8 cellular contexts compared by ENCODE assay signal in genomic region chr12:93502802-93503623, GRCh38. TPM values are rescaled to one million over a fixed set of nuclear protein-coding genes. Genes with fewer than 3 reads are reported as not detected.
DNase-seq lines count a peak whose midpoint lies in the region; ATAC-seq and TF ChIP-seq lines count a peak whose summit lies in the region.

No MANE protein-coding gene starts in this region.

- CTCF ChIA-PET in CD4-positive, alpha-beta T cell (lab: Charles Lee): interaction anchor here (0.5 to 6.8 kb wide), 18 partner anchors 9 to 1482 kb away, joined by 3 to 116 read pairs (median 4); partner anchors contain the start of gene SOCS2

- H3K27ac Mint-ChIP-seq in CD4-positive, alpha-beta T cell: no peak overlapping the region
- no peak overlapping the region for H3K27ac Mint-ChIP-seq in activated naive CD8-positive, alpha-beta T cell treated with anti-CD3 and anti-CD28 coated beads for 36 hours

- no peaks in the 10 kb centered on the region for H3K27me3 ChIP-seq in CD4-positive, alpha-beta T cell (ENCODE audit: control insufficient read depth, insufficient read depth, low read length)
- H3K27me3 ChIP-seq in HL-60 (ENCODE audit: insufficient read depth, poor library complexity, severe bottlenecking) (no peaks in the 10 kb centered on the region), iPS DF 6.9 (ENCODE audit: control insufficient read depth, insufficient read depth, low read length) (no peaks in the 10 kb centered on the region)

- no peak overlapping the region for H3K4me3 Mint-ChIP-seq in CD4-positive, alpha-beta T cell
- no peak overlapping the region for H3K4me3 Mint-ChIP-seq in activated naive CD8-positive, alpha-beta T cell treated with anti-CD3 and anti-CD28 coated beads for 36 hours

- H3K9me3 ChIP-seq in CD4-positive, alpha-beta T cell (ENCODE audit: control insufficient read depth, low read length): no peaks in the 10 kb centered on the region
- H3K9me3 ChIP-seq in SK-N-MC (ENCODE audit: low read depth, low read length) (no peaks in the 10 kb centered on the region), iPS DF 6.9 (ENCODE audit: control insufficient read depth, insufficient read depth, low read length) (no peaks in the 10 kb centered on the region)

- H3K27ac ChIP-seq in CD4-positive, alpha-beta T cell (ENCODE audit: low read depth, low read length): no peak overlapping the region
- H3K27ac ChIP-seq in HL-60 (replicated peaks) (no peak overlapping the region), SK-N-MC (no peak overlapping the region), iPS DF 6.9 (ENCODE audit: low read length) (no peak overlapping the region)

- ATAC-seq in CD4-positive, alpha-beta T cell (ENCODE audit: poor library complexity): peak; percentile 29
- ATAC-seq in HG03159 (IDR thresholded peaks at IDR 0.05; ENCODE audit: unreplicated experiment) (no peak), HG03139 (IDR thresholded peaks at IDR 0.05; ENCODE audit: unreplicated experiment) (no peak)

- POLR2A ChIA-PET in CD4-positive, alpha-beta T cell (lab: Charles Lee): interaction anchor here (0.6 to 5.0 kb wide), 5 partner anchors 24 to 602 kb away, joined by 3 to 37 read pairs (median 4); no protein-coding TSS in a partner anchor

- intact Hi-C loops in CD4-positive, alpha-beta T cell (cut with DNase I, micrococcal nuclease): loop anchor here (2.0 to 10.0 kb wide), 10 partner anchors 66 to 1030 kb away; partner anchors contain the start of genes CRADD (in 1 of the 2) and SOCS2 (in 1 of the 2)

- H3K36me3 ChIP-seq in SK-N-MC (ENCODE audit: insufficient read depth, low read length) (peaks cover 57% of the 10 kb centered on the region), iPS DF 6.9 (ENCODE audit: control insufficient read depth, insufficient read depth, low read length) (no peaks in the 10 kb centered on the region; the same call in 1 of the 2 replicates)

- no peaks in the 10 kb centered on the region for H3K27me3 Mint-ChIP-seq in CD4-positive, alpha-beta T cell
- H3K27me3 Mint-ChIP-seq in activated naive CD8-positive, alpha-beta T cell treated with anti-CD3 and anti-CD28 coated beads for 36 hours: no peaks in the 10 kb centered on the region

- TF ChIP-seq CTCF in CD4-positive, alpha-beta T cell (IDR thresholded peaks at IDR 0.05): peak; percentile 91
- TF ChIP-seq CTCF in HL-60 (IDR thresholded peaks at IDR 0.05; ENCODE audit: insufficient read depth, low read length): peak; percentile 49

- H3K36me3 Mint-ChIP-seq in CD4-positive, alpha-beta T cell (ENCODE audit: low read depth): peaks cover 27% of the 10 kb centered on the region
- peaks cover 7% of the 10 kb centered on the region for H3K36me3 Mint-ChIP-seq in activated naive CD8-positive, alpha-beta T cell treated with anti-CD3 and anti-CD28 coated beads for 36 hours

- no peaks in the 10 kb centered on the region for H3K9me3 Mint-ChIP-seq in CD4-positive, alpha-beta T cell
- no peaks in the 10 kb centered on the region for H3K9me3 Mint-ChIP-seq in activated naive CD8-positive, alpha-beta T cell treated with anti-CD3 and anti-CD28 coated beads for 36 hours

- H3K4me3 ChIP-seq in HL-60 (replicated peaks; ENCODE audit: insufficient read depth, low read length): no peak overlapping the region
- H3K4me3 ChIP-seq in SK-N-MC: no peak overlapping the region
- H3K4me3 ChIP-seq in iPS DF 6.9 (ENCODE audit: low read length): no peak overlapping the region

- H3K4me1 ChIP-seq in iPS DF 6.9 (ENCODE audit: control insufficient read depth, insufficient read depth, low read length): no peaks in the 10 kb centered on the region

- WGBS in iPS DF 6.9 (ENCODE audit: insufficient coverage, insufficient read length): no CpG with 5 or more reads among the region's 11 CpGs

- peak; percentile 36 to 62 (median 56) for DNase-seq in CD4-positive, alpha-beta T cell
- DNase-seq in HL-60 (ENCODE audit: low read depth in 1 of 2, low spot score in 1 of 2) (peak in 1 of 2 experiments; percentile 31), SK-N-MC (ENCODE audit: low read depth, low spot score) (peak; percentile 47), iPS DF 6.9 (ENCODE audit: low read depth, low spot score) (peak; percentile 13)
- peak; percentile 28 for DNase-seq in activated naive CD8-positive, alpha-beta T cell treated with anti-CD3 and anti-CD28 coated beads for 36 hours
- peak; percentile 55 to 73 for DNase-seq in stimulated activated CD4-positive, alpha-beta T cell treated with anti-CD3 and anti-CD28 coated beads, Interleukin-2, amount 100 ng/mL, for 24 hours

- no peak overlapping the region for H3K9ac ChIP-seq in SK-N-MC (ENCODE audit: insufficient read length)

- H3K4me1 Mint-ChIP-seq in CD4-positive, alpha-beta T cell (ENCODE audit: low read depth): no peaks in the 10 kb centered on the region
- peaks cover 18% of the 10 kb centered on the region for H3K4me1 Mint-ChIP-seq in activated naive CD8-positive, alpha-beta T cell treated with anti-CD3 and anti-CD28 coated beads for 36 hours

RNA-seq across cellular contexts. Expression of gene MRPL42, which starts 35.7 kb away (rescaled TPM):
- 10 to 100 TPM; 39.0 to 39.3 TPM for total RNA-seq in CD4-positive, alpha-beta T cell
- 10 to 100 TPM; 92.4 to 93.4 TPM for total RNA-seq in activated naive CD8-positive, alpha-beta T cell treated with anti-CD3 and anti-CD28 coated beads for 36 hours
